14 cellular contexts compared by ENCODE assay signal in genomic region chr15:68991723-68992122, GRCh38. TPM values are rescaled to one million over a fixed set of nuclear protein-coding genes. Genes with fewer than 3 reads are reported as not detected.
A peak's percentile ranks its signal among the peaks of the same experiment; 100 is the strongest.
DNase-seq lines count a peak whose midpoint lies in the region; ATAC-seq and TF ChIP-seq lines count a peak whose summit lies in the region.
"Had no signal": no experiment of that assay in that cellular context is flagged by ENCODE, and none has a peak within 500 bp of the region (broad histone marks: within the 10 kb centered on the region; RNA-seq: fewer than 3 reads in every experiment).

No MANE protein-coding gene starts in this region.

- CTCF ChIA-PET in Calu3 (lab: Charles Lee), result interaction anchor here (1.4 kb wide), 1 partner anchor 42 kb away, joined by 3 read pairs; no protein-coding TSS in a partner anchor

- intact Hi-C loops in left ventricle myocardium inferior (cut with micrococcal nuclease), result no loop called here
- intact Hi-C loops in Calu3 (cut with micrococcal nuclease; ENCODE audit: unreplicated experiment), result no loop called here

- H3K9me3 ChIP-seq in cardiac muscle cell (ENCODE audit: low read depth) (no peaks in the 10 kb centered on the region), left ventricle myocardium inferior (replicated peaks) (no peaks in the 10 kb centered on the region)
- H3K9me3 ChIP-seq: ascending aorta, thoracic aorta had no signal

- H3K4me1 ChIP-seq in cardiac muscle cell (ENCODE audit: low read depth), result peaks cover 67% of the 10 kb centered on the region
- H3K4me1 ChIP-seq in left ventricle myocardium inferior, result peaks cover 22% of the 10 kb centered on the region
- H3K4me1 ChIP-seq: ascending aorta had no signal

- DNase-seq in cardiac muscle cell (ENCODE audit: low read depth in 1 of 2, low spot score in 1 of 2) (peak; percentile 68 to 76), left ventricle myocardium inferior (no peak), astrocyte of the hippocampus (ENCODE audit: low read depth, low spot score) (peak; percentile 21), islet precursor cell (peak; percentile 71), Calu3 (no peak)
- DNase-seq: activated T-cell treated with anti-CD3 and anti-CD28 coated beads, Interleukin-2, amount 50 U/mL, for 24 hours; NCI-H2081 had no signal

- no peaks in the 10 kb centered on the region for H3K4me1 Mint-ChIP-seq in Calu3 (ENCODE audit: low read depth, unreplicated experiment)

- no peak for TF ChIP-seq CTCF in cardiac muscle cell (IDR thresholded peaks at IDR 0.05; ENCODE audit: low read depth, low read length)
- no peak for TF ChIP-seq CTCF in left ventricle myocardium inferior (IDR thresholded peaks at IDR 0.05; ENCODE audit: borderline replicate concordance)
- TF ChIP-seq CTCF in Calu3 (IDR thresholded peaks at IDR 0.05; ENCODE audit: unreplicated experiment), result no peak

- peak overlapping the region; percentile 88 for H3K27ac ChIP-seq in cardiac muscle cell
- H3K27ac ChIP-seq in left ventricle myocardium inferior (replicated peaks), result no peak overlapping the region
- H3K27ac ChIP-seq: ascending aorta, thoracic aorta had no signal

- H3K27ac Mint-ChIP-seq in Calu3 (ENCODE audit: unreplicated experiment), result no peak overlapping the region
- H3K27ac Mint-ChIP-seq: activated T-cell treated with anti-CD3 and anti-CD28 coated beads, Interleukin-2, amount 50 U/mL, for 24 hours had no signal

- no peak overlapping the region for H3K4me3 ChIP-seq in cardiac muscle cell
- H3K4me3 ChIP-seq in left ventricle myocardium inferior, result no peak overlapping the region
- H3K4me3 ChIP-seq: ascending aorta, GM12878, thoracic aorta had no signal

- H3K27me3 Mint-ChIP-seq in Calu3 (ENCODE audit: unreplicated experiment), result peaks cover 89% of the 10 kb centered on the region

- ATAC-seq in GM18502 (IDR thresholded peaks at IDR 0.05; ENCODE audit: poor library complexity, unreplicated experiment) (no peak), HG03354 (IDR thresholded peaks at IDR 0.05; ENCODE audit: poor library complexity, severe bottlenecking, unreplicated experiment) (no peak), HG03175 (IDR thresholded peaks at IDR 0.05; ENCODE audit: unreplicated experiment) (no peak)
- ATAC-seq: GM12878 had no signal

- no TSS peak for BruUV-seq in Calu3 (replicated peaks; lab: Mats Ljungman, UMichigan)

- no peaks in the 10 kb centered on the region for H3K36me3 Mint-ChIP-seq in Calu3 (ENCODE audit: insufficient read depth, unreplicated experiment)

- H3K9me3 Mint-ChIP-seq in Calu3 (ENCODE audit: low read depth, unreplicated experiment), result no peaks in the 10 kb centered on the region
- H3K9me3 Mint-ChIP-seq: activated T-cell treated with anti-CD3 and anti-CD28 coated beads, Interleukin-2, amount 50 U/mL, for 24 hours had no signal

- H3K4me3 Mint-ChIP-seq in Calu3 (ENCODE audit: low read depth, unreplicated experiment), result no peak overlapping the region
- H3K4me3 Mint-ChIP-seq: activated T-cell treated with anti-CD3 and anti-CD28 coated beads, Interleukin-2, amount 50 U/mL, for 24 hours had no signal

- H3K36me3 ChIP-seq in cardiac muscle cell, result no peaks in the 10 kb centered on the region
- no peaks in the 10 kb centered on the region for H3K36me3 ChIP-seq in left ventricle myocardium inferior
- H3K36me3 ChIP-seq: ascending aorta, thoracic aorta had no signal

- H3K27me3 ChIP-seq in cardiac muscle cell (no peaks in the 10 kb centered on the region), left ventricle myocardium inferior (ENCODE audit: low read depth) (no peaks in the 10 kb centered on the region)
- H3K27me3 ChIP-seq: ascending aorta had no signal

RNA-seq across cellular contexts. Expression of gene NOX5, which starts 22.8 kb away (rescaled TPM):
- total RNA-seq in cardiac muscle cell (0.12 and 0.25 TPM in 2 replicates), left ventricle myocardium inferior (not detected), Calu3 (2022) (0.14 and 0.20 TPM in 2 replicates)
- polyA plus RNA-seq in cardiac muscle cell, result 0.39 and 1.4 TPM in 2 replicates
- total RNA-seq: GM12878, H1 had no signal
- polyA plus RNA-seq: GM12878 had no signal

Comparison
In these comparisons a context has a peak if more than half of its experiments do, and no peak if none do; other contexts are left out.
1. DNase-seq: peak in cardiac muscle cell (2 of 2), astrocyte of the hippocampus (single experiment) and islet precursor cell (single experiment); none in left ventricle myocardium inferior (single experiment) and Calu3 (single experiment).